ENCODE assay signal across 8 cellular contexts in the genomic region with DNA sequence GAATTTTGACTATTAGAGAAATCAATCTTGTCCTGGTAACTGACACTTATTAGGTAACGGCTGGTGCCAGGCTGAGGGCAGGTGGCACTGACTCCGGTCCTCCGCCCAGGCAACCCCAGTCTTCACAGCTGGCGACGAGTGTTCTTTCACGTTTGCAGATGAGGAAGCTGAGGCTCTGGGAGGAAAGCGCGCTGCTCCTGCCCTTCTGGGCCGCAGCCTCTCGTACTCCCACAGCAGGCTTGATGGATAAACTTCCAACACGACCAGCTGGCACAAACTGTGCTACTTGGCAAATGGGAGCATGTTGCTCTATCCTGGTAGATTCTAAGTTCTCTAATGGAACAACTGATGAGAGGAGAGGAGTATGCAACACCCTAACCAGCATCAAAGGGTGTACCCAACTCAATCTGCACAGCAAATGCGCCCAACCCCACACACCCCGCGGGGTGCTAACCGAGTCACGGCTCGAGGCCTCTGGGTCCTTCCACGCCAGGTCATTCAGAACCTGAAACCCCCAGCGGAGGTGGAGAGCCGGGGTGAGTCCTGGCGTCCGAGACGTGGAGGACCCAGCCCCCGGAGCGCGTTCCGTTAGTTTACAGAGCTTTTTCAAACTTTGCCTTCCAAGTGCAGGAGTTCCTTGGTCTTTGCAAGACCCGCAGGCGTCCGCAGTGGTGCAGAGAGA. TPM values are rescaled to one million over a fixed set of nuclear protein-coding genes. Genes with fewer than 3 reads are reported as not detected.
A peak's percentile ranks its signal among the peaks of the same experiment; 100 is the strongest.
DNase-seq lines count a peak whose midpoint lies in the region; ATAC-seq and TF ChIP-seq lines count a peak whose summit lies in the region.

No MANE protein-coding gene starts in this region.

- H3K27me3 ChIP-seq in GM06990 (replicated peaks; ENCODE audit: control insufficient read depth, insufficient read depth, low read length) (peaks cover 2% of the 10 kb centered on the region; the same call in 1 of the 2 replicates), iPS-18a (ENCODE audit: control insufficient read depth, insufficient read depth, low read length) (peaks cover 39% of the 10 kb centered on the region), gastrocnemius medialis (no peaks in the 10 kb centered on the region)

- H3K36me3 ChIP-seq in GM06990 (ENCODE audit: control insufficient read depth, insufficient read depth, low read length) (no peaks in the 10 kb centered on the region), iPS-18a (ENCODE audit: control insufficient read depth, low read depth, low read length) (no peaks in the 10 kb centered on the region), gastrocnemius medialis (no peaks in the 10 kb centered on the region)

- H3K9me3 ChIP-seq in iPS-18a (ENCODE audit: control insufficient read depth, low read depth, low read length), result no peaks in the 10 kb centered on the region
- H3K9me3 ChIP-seq in gastrocnemius medialis, result no peaks in the 10 kb centered on the region

- no peak for TF ChIP-seq CTCF in GM06990 (IDR thresholded peaks at IDR 0.05; ENCODE audit: insufficient read depth, low read length, poor library complexity, severe bottlenecking)
- no peak for TF ChIP-seq CTCF in gastrocnemius medialis (IDR thresholded peaks at IDR 0.05 in 4 of 5, conservative IDR thresholded peaks at IDR 0.05 in 1 of 5)

- no peak overlapping the region for H3K9ac ChIP-seq in iPS-18a (ENCODE audit: low read length)

- H3K4me1 ChIP-seq in iPS-18a (ENCODE audit: control insufficient read depth, low read depth, low read length), result peaks cover 4% of the 10 kb centered on the region
- peaks cover 36 to 37% of the 10 kb centered on the region in 2 donors for H3K4me1 ChIP-seq in gastrocnemius medialis

- in situ Hi-C loops in gastrocnemius medialis (cut with MboI; ENCODE audit: low sequenced_read_pairs in 4 of 4), result no loop called here

- H3K27ac ChIP-seq in iPS-18a (ENCODE audit: low read length), result no peak overlapping the region
- H3K27ac ChIP-seq in gastrocnemius medialis, result peak overlapping the region; percentile 89 to 94 (median 91)

- no peak for TF ChIP-seq POLR2A in gastrocnemius medialis (IDR thresholded peaks at IDR 0.05)

- intact Hi-C loops in gastrocnemius medialis (cut with DNase I; ENCODE audit: low total_unique reads), result loop anchor here (5.0 to 10.0 kb wide), 2 partner anchors 158 to 219 kb away; partner anchors contain the start of gene MAPK7

- peak; percentile 3 to 6 for ATAC-seq in gastrocnemius medialis
- no peak for ATAC-seq in HG03565 (IDR thresholded peaks at IDR 0.05; ENCODE audit: unreplicated experiment)

- H3K4me3 ChIP-seq in GM06990 (replicated peaks; ENCODE audit: low read depth, low read length), result peak overlapping the region; percentile 5; the same call in 1 of the 2 replicates
- peak overlapping the region; percentile 56 for H3K4me3 ChIP-seq in iPS-18a (ENCODE audit: low read length)
- peak overlapping the region; percentile 72 to 89 (median 80) for H3K4me3 ChIP-seq in gastrocnemius medialis

- no peak for DNase-seq in GM06990 (ENCODE audit: extremely low read depth, insufficient read length)
- DNase-seq in activated T-cell treated with anti-CD3 and anti-CD28 coated beads, Interleukin-2, amount 50 U/mL, for 48 hours, result peak; percentile 25 to 42
- DNase-seq in gastrocnemius medialis, result peak in 1 of 2 donors; percentile 23
- DNase-seq in activated CD4-positive, alpha-beta T cell treated with anti-CD3 and anti-CD28 coated beads for 48 hours, result no peak
- DNase-seq in hepatic stellate cell (ENCODE audit: low spot score), result no peak
- DNase-seq in NCI-H1417 treated with DMSO at 0.1 percent for 48 hours (lab: John Stamatoyannopoulos, UW), result no peak

RNA-seq across cellular contexts. Expression of gene SLC47A1, which starts 0.5 kb away (rescaled TPM):
- total RNA-seq in gastrocnemius medialis, result 100 to 1,000 TPM in 3 of 4 donors, 10 to 100 TPM in 1; 34.2 to 257 (median 133) TPM

Comparison
In these comparisons a context has a peak if more than half of its experiments do, and no peak if none do; other contexts are left out.
1. DNase-seq: peak in activated T-cell treated with anti-CD3 and anti-CD28 coated beads, Interleukin-2, amount 50 U/mL, for 48 hours (2 of 2); none in GM06990 (single experiment), activated CD4-positive, alpha-beta T cell treated with anti-CD3 and anti-CD28 coated beads for 48 hours (single experiment), hepatic stellate cell (single experiment) and NCI-H1417 treated with DMSO at 0.1 percent for 48 hours (single experiment).
2. H3K4me3 ChIP-seq: peak in every context shown above with its lines; median percentile 80 in gastrocnemius medialis; 56 in iPS-18a; 5 in GM06990.